In the genomic region with DNA sequence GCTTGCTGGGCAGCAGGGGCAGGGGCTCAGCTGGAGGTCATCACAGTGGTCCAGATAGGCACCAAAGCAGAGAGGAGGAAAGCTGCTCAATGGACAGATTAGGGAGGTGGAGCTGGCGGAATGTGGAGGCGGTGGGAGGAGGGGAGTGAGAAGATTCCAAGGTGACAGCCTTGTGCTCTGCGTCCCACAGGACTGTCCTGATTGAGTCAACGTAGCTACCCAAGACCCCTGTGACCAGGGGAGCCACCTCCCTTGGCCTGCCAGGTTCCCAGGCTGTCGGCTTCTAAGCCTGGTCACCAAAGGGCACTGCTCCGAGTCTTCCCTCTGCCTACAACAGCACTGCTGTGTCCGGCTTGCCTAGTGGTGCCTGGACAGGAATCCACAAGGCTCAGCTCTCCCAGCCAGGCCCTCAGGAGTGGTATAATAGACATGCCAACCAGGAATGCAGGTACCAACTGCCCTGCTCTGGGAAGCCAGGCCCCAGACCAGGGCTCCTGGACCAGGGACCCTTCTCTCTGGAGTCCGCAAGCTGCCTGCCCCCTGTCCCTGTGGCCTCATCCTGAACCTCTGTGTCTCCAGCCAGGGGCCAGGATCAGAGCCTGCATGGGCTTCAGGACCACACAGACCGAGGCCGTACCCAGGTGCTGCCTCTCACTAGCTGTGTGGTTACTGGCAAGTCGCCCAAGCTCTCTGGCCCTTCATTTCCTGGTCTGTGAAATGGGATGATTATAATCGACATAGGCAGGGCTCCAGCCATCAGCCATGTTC, we compare ENCODE assay signal across 16 cellular contexts.
A peak's percentile ranks its signal among the peaks of the same experiment; 100 is the strongest.
DNase-seq lines count a peak whose midpoint lies in the region; ATAC-seq and TF ChIP-seq lines count a peak whose summit lies in the region.
"Had no signal": no experiment of that assay in that cellular context is flagged by ENCODE, and none has a peak within 500 bp of the region (broad histone marks: within the 10 kb centered on the region; RNA-seq: fewer than 3 reads in every experiment).

No MANE protein-coding gene starts in this region.

- peaks cover 71% of the 10 kb centered on the region for H3K36me3 Mint-ChIP-seq in activated T-cell treated with anti-CD3 and anti-CD28 coated beads, Interleukin-2, amount 50 U/mL, for 24 hours (ENCODE audit: low read depth)
- H3K36me3 Mint-ChIP-seq in IgD-negative memory B cell (peaks cover 12% of the 10 kb centered on the region), neural progenitor cell (peaks cover 4% of the 10 kb centered on the region)
- peaks cover 47% of the 10 kb centered on the region for H3K36me3 Mint-ChIP-seq in central memory CD8-positive, alpha-beta T cell (ENCODE audit: insufficient read depth)

- no peaks in the 10 kb centered on the region for H4K20me1 ChIP-seq in neural progenitor cell (ENCODE audit: low read depth)

- H3K4me3 Mint-ChIP-seq in activated T-cell treated with anti-CD3 and anti-CD28 coated beads, Interleukin-2, amount 50 U/mL, for 24 hours = no peak overlapping the region
- H3K4me3 Mint-ChIP-seq in IgD-negative memory B cell = peak overlapping the region in 1 of 4 donors; percentile 11
- no peak overlapping the region for H3K4me3 Mint-ChIP-seq in central memory CD8-positive, alpha-beta T cell
- no peak overlapping the region for H3K4me3 Mint-ChIP-seq in neural progenitor cell
- H3K4me3 Mint-ChIP-seq: activated T-cell treated with anti-CD3 and anti-CD28 coated beads, Interleukin-2, amount 50 U/mL, for 4 hours had no signal

- no peak overlapping the region for H3K9ac ChIP-seq in neural progenitor cell

- H3K9me3 ChIP-seq in neural progenitor cell (ENCODE audit: low read depth) = no peaks in the 10 kb centered on the region

- no peaks in the 10 kb centered on the region for H3F3A ChIP-seq in neural progenitor cell (ENCODE audit: low read depth)

- no peak overlapping the region for H3K4me3 ChIP-seq in neural progenitor cell
- H3K4me3 ChIP-seq: hepatocyte had no signal

- no peaks in the 10 kb centered on the region for H3K27me3 Mint-ChIP-seq in activated T-cell treated with anti-CD3 and anti-CD28 coated beads, Interleukin-2, amount 50 U/mL, for 24 hours
- H3K27me3 Mint-ChIP-seq in IgD-negative memory B cell = no peaks in the 10 kb centered on the region
- no peaks in the 10 kb centered on the region for H3K27me3 Mint-ChIP-seq in central memory CD8-positive, alpha-beta T cell
- peaks cover 2% of the 10 kb centered on the region for H3K27me3 Mint-ChIP-seq in neural progenitor cell (ENCODE audit: insufficient read depth, low read depth)

- ATAC-seq in central memory CD8-positive, alpha-beta T cell (replicated peaks; ENCODE audit: extremely low read depth, poor library complexity, severe bottlenecking) = no peak
- ATAC-seq: activated CD4-positive, CD25-positive, alpha-beta regulatory T cell treated with anti-CD3 and anti-CD28 coated beads, Interleukin-2, amount 50 U/mL, for 24 hours; left colon had no signal

- no peak overlapping the region for H2AFZ ChIP-seq in neural progenitor cell (replicated peaks)
- H2AFZ ChIP-seq: hepatocyte had no signal

- H3K79me2 ChIP-seq in neural progenitor cell (ENCODE audit: low read depth) = no peaks in the 10 kb centered on the region
- H3K79me2 ChIP-seq: hepatocyte had no signal

- H3K27ac ChIP-seq in neural progenitor cell = no peak overlapping the region
- H3K27ac ChIP-seq: hepatocyte had no signal

- no peaks in the 10 kb centered on the region for H3K36me3 ChIP-seq in neural progenitor cell

- H3K27ac Mint-ChIP-seq in activated T-cell treated with anti-CD3 and anti-CD28 coated beads, Interleukin-2, amount 50 U/mL, for 24 hours = peak overlapping the region; percentile 84
- H3K27ac Mint-ChIP-seq in IgD-negative memory B cell (peak overlapping the region in 2 of 3 donors; percentile 5 to 53), neural progenitor cell (no peak overlapping the region)
- peak overlapping the region; percentile 77 for H3K27ac Mint-ChIP-seq in central memory CD8-positive, alpha-beta T cell (ENCODE audit: low read depth)

- DNase-seq in activated T-cell treated with anti-CD3 and anti-CD28 coated beads, Interleukin-2, amount 50 U/mL, for 24 hours = no peak
- no peak for DNase-seq in activated T-cell treated with anti-CD3 and anti-CD28 coated beads, Interleukin-2, amount 50 U/mL, for 48 hours
- no peak for DNase-seq in central memory CD8-positive, alpha-beta T cell (ENCODE audit: low spot score in 2 of 2)
- DNase-seq in neural progenitor cell (ENCODE audit: low spot score) (peak; percentile 43), NCI-H1048 (lab: John Stamatoyannopoulos, UW) (no peak), NCI-H1417 treated with DMSO at 0.1 percent for 48 hours (lab: John Stamatoyannopoulos, UW) (no peak), HT-29 (ENCODE audit: low spot score) (no peak)
- DNase-seq: activated T-cell treated with anti-CD3 and anti-CD28 coated beads, Interleukin-2, amount 50 U/mL, for 4 hours; Calu3; left colon; NCI-H2029; NCI-H774; retina had no signal

- no peaks in the 10 kb centered on the region for H3K27me3 ChIP-seq in neural progenitor cell
- H3K27me3 ChIP-seq: hepatocyte had no signal

- no peak overlapping the region for H3K4me2 ChIP-seq in neural progenitor cell
- H3K4me2 ChIP-seq: hepatocyte had no signal

- no peak for TF ChIP-seq CTCF in neural progenitor cell (IDR thresholded peaks at IDR 0.05)

- H3K4me1 Mint-ChIP-seq in activated T-cell treated with anti-CD3 and anti-CD28 coated beads, Interleukin-2, amount 50 U/mL, for 24 hours (ENCODE audit: low read depth) = peaks cover 56% of the 10 kb centered on the region
- H3K4me1 Mint-ChIP-seq in IgD-negative memory B cell (peaks cover 7 to 21% (median 17%) of the 10 kb centered on the region in 3 donors), neural progenitor cell (peaks cover 11% of the 10 kb centered on the region)
- H3K4me1 Mint-ChIP-seq in central memory CD8-positive, alpha-beta T cell = peaks cover 78% of the 10 kb centered on the region

- H3K9me3 Mint-ChIP-seq in activated T-cell treated with anti-CD3 and anti-CD28 coated beads, Interleukin-2, amount 50 U/mL, for 24 hours = peaks cover 5% of the 10 kb centered on the region
- H3K9me3 Mint-ChIP-seq in IgD-negative memory B cell = no peaks in the 10 kb centered on the region
- no peaks in the 10 kb centered on the region for H3K9me3 Mint-ChIP-seq in central memory CD8-positive, alpha-beta T cell
- peaks cover 3% of the 10 kb centered on the region for H3K9me3 Mint-ChIP-seq in neural progenitor cell
- H3K9me3 Mint-ChIP-seq: activated T-cell treated with anti-CD3 and anti-CD28 coated beads, Interleukin-2, amount 50 U/mL, for 4 hours had no signal

- H3K4me1 ChIP-seq in neural progenitor cell = peaks cover 8% of the 10 kb centered on the region
